Comparison of ENCODE assay signal across 18 cellular contexts in genomic region chr20:34062651-34063482, GRCh38. TPM values are rescaled to one million over a fixed set of nuclear protein-coding genes. Genes with fewer than 3 reads are reported as not detected.
DNase-seq lines count a peak whose midpoint lies in the region; ATAC-seq and TF ChIP-seq lines count a peak whose summit lies in the region.
"Had no signal": no experiment of that assay in that cellular context is flagged by ENCODE, and none has a peak within 500 bp of the region (broad histone marks: within the 10 kb centered on the region; RNA-seq: fewer than 3 reads in every experiment).

No MANE protein-coding gene starts in this region.

- H3K36me3 Mint-ChIP-seq in activated T-cell treated with anti-CD3 and anti-CD28 coated beads, Interleukin-2, amount 50 U/mL, for 72 hours (ENCODE audit: insufficient read depth in 2 of 2): no peaks in the 10 kb centered on the region
- peaks cover under 1% of the 10 kb centered on the region for H3K36me3 Mint-ChIP-seq in stimulated activated memory B cell treated with anti-CD40 and anti-IgM and Interleukin-4, amounts not matched to agents 10 μg/mL and 1 μg/mL and 100 μg/mL, for 72 hours
- peaks cover 9% of the 10 kb centered on the region for H3K36me3 Mint-ChIP-seq in neural progenitor cell

- H3K4me3 ChIP-seq in fibroblast of the aortic adventitia (ENCODE audit: low read depth, low read length) (no peak overlapping the region), neural progenitor cell (no peak overlapping the region)
- H3K4me3 ChIP-seq: gastroesophageal sphincter had no signal

- peaks cover 41% of the 10 kb centered on the region for H3K4me1 Mint-ChIP-seq in activated T-cell treated with anti-CD3 and anti-CD28 coated beads, Interleukin-2, amount 50 U/mL, for 72 hours (ENCODE audit: low read depth)
- H3K4me1 Mint-ChIP-seq in stimulated activated memory B cell treated with anti-CD40 and anti-IgM and Interleukin-4, amounts not matched to agents 10 μg/mL and 1 μg/mL and 100 μg/mL, for 72 hours: peaks cover 34% of the 10 kb centered on the region
- peaks cover 26% of the 10 kb centered on the region for H3K4me1 Mint-ChIP-seq in neural progenitor cell

- no peak for DNase-seq in activated T-cell treated with anti-CD3 and anti-CD28 coated beads, Interleukin-2, amount 50 U/mL, for 72 hours
- no peak for DNase-seq in activated T-cell treated with anti-CD3 and anti-CD28 coated beads, Interleukin-2, amount 50 U/mL, for 1 hour
- DNase-seq in RPMI7951 (ENCODE audit: low read depth) (peak; percentile 48), fibroblast of the aortic adventitia (ENCODE audit: low read depth) (peak; percentile 64), cerebellum (ENCODE audit: low spot score) (no peak), neural progenitor cell (ENCODE audit: low spot score) (no peak), DMS 273 (lab: John Stamatoyannopoulos, UW; ENCODE audit: unreplicated experiment) (no peak)
- DNase-seq: activated B cell treated with CpG ODN at 0.5 μM for 24 hours; activated naive CD4-positive, alpha-beta T cell treated with anti-CD3 and anti-CD28 coated beads, Interleukin-2, amount 10 ng/mL, durations not matched to agents 7 days and 5 days; cortex of kidney; DMS79 treated with DMSO at 0.1 percent for 48 hours; Kasumi-1; kidney glomerular epithelial cell; NCI-H2107 had no signal

- peak overlapping the region; percentile 91 for H3K27ac Mint-ChIP-seq in activated T-cell treated with anti-CD3 and anti-CD28 coated beads, Interleukin-2, amount 50 U/mL, for 72 hours
- H3K27ac Mint-ChIP-seq in stimulated activated memory B cell treated with anti-CD40 and anti-IgM and Interleukin-4, amounts not matched to agents 10 μg/mL and 1 μg/mL and 100 μg/mL, for 72 hours: peak overlapping the region; percentile 7
- H3K27ac Mint-ChIP-seq in neural progenitor cell: no peak overlapping the region
- H3K27ac Mint-ChIP-seq: activated B cell treated with CpG ODN at 0.5 μM for 24 hours; activated naive CD4-positive, alpha-beta T cell treated with anti-CD3 and anti-CD28 coated beads, Interleukin-2, amount 10 ng/mL, durations not matched to agents 7 days and 5 days; nephron had no signal

- H3K36me3 ChIP-seq in neural progenitor cell: no peaks in the 10 kb centered on the region

- H3K27ac ChIP-seq in neural progenitor cell: no peak overlapping the region
- H3K27ac ChIP-seq: gastroesophageal sphincter had no signal

- no peaks in the 10 kb centered on the region for H3K9me3 ChIP-seq in neural progenitor cell (ENCODE audit: low read depth)
- H3K9me3 ChIP-seq: gastroesophageal sphincter had no signal

- H3K27me3 Mint-ChIP-seq in activated T-cell treated with anti-CD3 and anti-CD28 coated beads, Interleukin-2, amount 50 U/mL, for 72 hours (ENCODE audit: low read depth): no peaks in the 10 kb centered on the region
- no peaks in the 10 kb centered on the region for H3K27me3 Mint-ChIP-seq in stimulated activated memory B cell treated with anti-CD40 and anti-IgM and Interleukin-4, amounts not matched to agents 10 μg/mL and 1 μg/mL and 100 μg/mL, for 72 hours
- peaks cover 2% of the 10 kb centered on the region for H3K27me3 Mint-ChIP-seq in neural progenitor cell (ENCODE audit: insufficient read depth, low read depth)
- H3K27me3 Mint-ChIP-seq: activated B cell treated with CpG ODN at 0.5 μM for 24 hours; activated naive CD4-positive, alpha-beta T cell treated with anti-CD3 and anti-CD28 coated beads, Interleukin-2, amount 10 ng/mL, durations not matched to agents 7 days and 5 days had no signal

- TF ChIP-seq CTCF in fibroblast of the aortic adventitia (IDR thresholded peaks at IDR 0.05; ENCODE audit: insufficient read depth, low read length) (no peak), neural progenitor cell (IDR thresholded peaks at IDR 0.05) (no peak)

- no peak overlapping the region for H3K4me2 ChIP-seq in neural progenitor cell

- no peaks in the 10 kb centered on the region for H3K27me3 ChIP-seq in neural progenitor cell
- H3K27me3 ChIP-seq: gastroesophageal sphincter had no signal

- peak; percentile 16 to 64 for ATAC-seq in activated T-cell treated with anti-CD3 and anti-CD28 coated beads, Interleukin-2, amount 50 U/mL, for 72 hours (replicated peaks in 1 of 2)
- ATAC-seq in stimulated activated memory B cell treated with anti-CD40 and anti-IgM and Interleukin-4, amounts not matched to agents 10 μg/mL and 1 μg/mL and 100 μg/mL, for 72 hours: no peak
- ATAC-seq: gastroesophageal sphincter, SK-N-SH treated with all-trans-retinoic acid at 6 μM for 48 hours had no signal

- H3K79me2 ChIP-seq in neural progenitor cell (ENCODE audit: low read depth): peaks cover 78% of the 10 kb centered on the region

- no peaks in the 10 kb centered on the region for H3F3A ChIP-seq in neural progenitor cell (ENCODE audit: low read depth)

- H2AFZ ChIP-seq in neural progenitor cell (replicated peaks): no peak overlapping the region

- H3K9me3 Mint-ChIP-seq in activated T-cell treated with anti-CD3 and anti-CD28 coated beads, Interleukin-2, amount 50 U/mL, for 72 hours: no peaks in the 10 kb centered on the region
- no peaks in the 10 kb centered on the region for H3K9me3 Mint-ChIP-seq in stimulated activated memory B cell treated with anti-CD40 and anti-IgM and Interleukin-4, amounts not matched to agents 10 μg/mL and 1 μg/mL and 100 μg/mL, for 72 hours
- no peaks in the 10 kb centered on the region for H3K9me3 Mint-ChIP-seq in neural progenitor cell
- H3K9me3 Mint-ChIP-seq: activated B cell treated with CpG ODN at 0.5 μM for 24 hours; activated naive CD4-positive, alpha-beta T cell treated with anti-CD3 and anti-CD28 coated beads, Interleukin-2, amount 10 ng/mL, durations not matched to agents 7 days and 5 days; nephron had no signal

- no peak overlapping the region for H3K4me3 Mint-ChIP-seq in activated T-cell treated with anti-CD3 and anti-CD28 coated beads, Interleukin-2, amount 50 U/mL, for 72 hours
- H3K4me3 Mint-ChIP-seq in stimulated activated memory B cell treated with anti-CD40 and anti-IgM and Interleukin-4, amounts not matched to agents 10 μg/mL and 1 μg/mL and 100 μg/mL, for 72 hours: no peak overlapping the region
- no peak overlapping the region for H3K4me3 Mint-ChIP-seq in neural progenitor cell
- H3K4me3 Mint-ChIP-seq: activated B cell treated with CpG ODN at 0.5 μM for 24 hours; activated naive CD4-positive, alpha-beta T cell treated with anti-CD3 and anti-CD28 coated beads, Interleukin-2, amount 10 ng/mL, durations not matched to agents 7 days and 5 days; nephron had no signal

- no peak overlapping the region for H3K9ac ChIP-seq in neural progenitor cell

- peaks cover 93% of the 10 kb centered on the region for H4K20me1 ChIP-seq in neural progenitor cell (ENCODE audit: low read depth)

- H3K4me1 ChIP-seq in neural progenitor cell: peaks cover 11% of the 10 kb centered on the region

RNA-seq across cellular contexts. Expression of gene EIF2S2, which starts 49.2 kb away (rescaled TPM):
- total RNA-seq in activated T-cell treated with anti-CD3 and anti-CD28 coated beads, Interleukin-2, amount 50 U/mL, for 72 hours: 100 to 1,000 TPM; 158 to 165 TPM
- total RNA-seq in RPMI7951 (2014; rRNA removed; shearing (Covaris generic)): 146 and 159 TPM in 2 replicates
- 148 and 223 TPM in 2 replicates for total RNA-seq in fibroblast of the aortic adventitia (ENCODE audit: low replicate concordance)
- 27.2 TPM for total RNA-seq in cerebellum
- total RNA-seq in neural progenitor cell (ENCODE audit: low replicate concordance): 71.0 and 114 TPM in 2 replicates

Comparison
In these comparisons a context has a peak if more than half of its experiments do, and no peak if none do; other contexts are left out.
1. DNase-seq: peak in RPMI7951 (single experiment) and fibroblast of the aortic adventitia (single experiment); none in activated T-cell treated with anti-CD3 and anti-CD28 coated beads, Interleukin-2, amount 50 U/mL, for 72 hours (0 of 2), activated T-cell treated with anti-CD3 and anti-CD28 coated beads, Interleukin-2, amount 50 U/mL, for 1 hour (single experiment), cerebellum (single experiment), neural progenitor cell (single experiment) and DMS 273 (single experiment).